In the genomic region with DNA sequence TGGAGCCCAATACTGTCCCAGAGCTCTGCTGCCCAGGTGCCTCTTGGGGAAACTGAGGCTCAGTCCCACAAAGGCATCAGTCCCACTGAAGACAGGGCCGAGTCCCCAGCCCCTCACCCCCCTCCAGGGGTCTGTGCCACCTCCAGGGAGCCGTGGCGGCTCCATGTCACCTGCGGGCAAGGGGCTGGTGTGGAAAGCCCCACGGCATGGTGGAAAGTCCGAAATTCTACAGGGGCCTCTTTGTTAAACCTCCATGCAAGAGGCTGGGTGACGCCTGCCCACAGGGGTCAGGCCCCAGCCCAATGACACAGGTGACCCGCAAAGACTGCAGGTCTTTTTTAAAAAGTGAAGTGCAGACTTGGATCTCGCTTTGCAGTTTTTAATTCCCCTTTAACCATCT, we compare ENCODE assay signal across 1 cellular context.
TF ChIP-seq lines count a peak whose summit lies in the region.

No MANE protein-coding gene starts in this region.

TF ChIP-seq in GM12878, 131 proteins besides CTCF, POLR2A, EP300 and RAD21 (continues in another document):
- TF ChIP-seq, protein P1, sequence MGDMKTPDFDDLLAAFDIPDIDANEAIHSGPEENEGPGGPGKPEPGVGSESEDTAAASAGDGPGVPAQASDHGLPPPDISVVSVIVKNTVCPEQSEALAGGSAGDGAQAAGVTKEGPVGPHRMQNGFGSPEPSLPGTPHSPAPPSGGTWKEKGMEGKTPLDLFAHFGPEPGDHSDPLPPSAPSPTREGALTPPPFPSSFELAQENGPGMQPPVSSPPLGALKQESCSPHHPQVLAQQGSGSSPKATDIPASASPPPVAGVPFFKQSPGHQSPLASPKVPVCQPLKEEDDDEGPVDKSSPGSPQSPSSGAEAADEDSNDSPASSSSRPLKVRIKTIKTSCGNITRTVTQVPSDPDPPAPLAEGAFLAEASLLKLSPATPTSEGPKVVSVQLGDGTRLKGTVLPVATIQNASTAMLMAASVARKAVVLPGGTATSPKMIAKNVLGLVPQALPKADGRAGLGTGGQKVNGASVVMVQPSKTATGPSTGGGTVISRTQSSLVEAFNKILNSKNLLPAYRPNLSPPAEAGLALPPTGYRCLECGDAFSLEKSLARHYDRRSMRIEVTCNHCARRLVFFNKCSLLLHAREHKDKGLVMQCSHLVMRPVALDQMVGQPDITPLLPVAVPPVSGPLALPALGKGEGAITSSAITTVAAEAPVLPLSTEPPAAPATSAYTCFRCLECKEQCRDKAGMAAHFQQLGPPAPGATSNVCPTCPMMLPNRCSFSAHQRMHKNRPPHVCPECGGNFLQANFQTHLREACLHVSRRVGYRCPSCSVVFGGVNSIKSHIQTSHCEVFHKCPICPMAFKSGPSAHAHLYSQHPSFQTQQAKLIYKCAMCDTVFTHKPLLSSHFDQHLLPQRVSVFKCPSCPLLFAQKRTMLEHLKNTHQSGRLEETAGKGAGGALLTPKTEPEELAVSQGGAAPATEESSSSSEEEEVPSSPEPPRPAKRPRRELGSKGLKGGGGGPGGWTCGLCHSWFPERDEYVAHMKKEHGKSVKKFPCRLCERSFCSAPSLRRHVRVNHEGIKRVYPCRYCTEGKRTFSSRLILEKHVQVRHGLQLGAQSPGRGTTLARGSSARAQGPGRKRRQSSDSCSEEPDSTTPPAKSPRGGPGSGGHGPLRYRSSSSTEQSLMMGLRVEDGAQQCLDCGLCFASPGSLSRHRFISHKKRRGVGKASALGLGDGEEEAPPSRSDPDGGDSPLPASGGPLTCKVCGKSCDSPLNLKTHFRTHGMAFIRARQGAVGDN (IDR thresholded peaks at IDR 0.05): 0 out of 2 replicates have a peak, but pooled peaks have one; percentile 65
- TF ChIP-seq, protein P2, sequence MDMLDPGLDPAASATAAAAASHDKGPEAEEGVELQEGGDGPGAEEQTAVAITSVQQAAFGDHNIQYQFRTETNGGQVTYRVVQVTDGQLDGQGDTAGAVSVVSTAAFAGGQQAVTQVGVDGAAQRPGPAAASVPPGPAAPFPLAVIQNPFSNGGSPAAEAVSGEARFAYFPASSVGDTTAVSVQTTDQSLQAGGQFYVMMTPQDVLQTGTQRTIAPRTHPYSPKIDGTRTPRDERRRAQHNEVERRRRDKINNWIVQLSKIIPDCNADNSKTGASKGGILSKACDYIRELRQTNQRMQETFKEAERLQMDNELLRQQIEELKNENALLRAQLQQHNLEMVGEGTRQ (IDR thresholded peaks at IDR 0.05; ENCODE audit: borderline replicate concordance, low read depth, low read length): no peak
- TF ChIP-seq NFXL1 (IDR thresholded peaks at IDR 0.05; ENCODE audit: borderline replicate concordance) (no peak), BHLHE40 (IDR thresholded peaks at IDR 0.05; ENCODE audit: borderline replicate concordance in 1 of 2, low read depth in 2 of 2, low read length in 1 of 2) (no peak), CHD2 (IDR thresholded peaks at IDR 0.05; ENCODE audit: borderline replicate concordance, low read depth, low read length) (no peak), CREM (IDR thresholded peaks at IDR 0.05; ENCODE audit: low read depth) (no peak), BRCA1 (IDR thresholded peaks at IDR 0.05; ENCODE audit: low read depth, low read length) (no peak), ATF7 (IDR thresholded peaks at IDR 0.05; ENCODE audit: low read depth) (no peak), CBX3 (IDR thresholded peaks at IDR 0.05; ENCODE audit: borderline replicate concordance, low read depth) (no peak), CBFB (IDR thresholded peaks at IDR 0.05; ENCODE audit: low read depth) (no peak), NFIC (IDR thresholded peaks at IDR 0.05; ENCODE audit: low read depth, low read length) (no peak), SMAD5 (IDR thresholded peaks at IDR 0.05; ENCODE audit: low read depth) (no peak), SRF (IDR thresholded peaks at IDR 0.05; ENCODE audit: low read depth in 2 of 2, low read length in 2 of 2) (no peak), PAX8 (IDR thresholded peaks at IDR 0.05) (no peak), YY1 (IDR thresholded peaks at IDR 0.05; ENCODE audit: low read depth, low read length) (no peak), SPI1 (IDR thresholded peaks at IDR 0.05; ENCODE audit: borderline replicate concordance, insufficient read depth, low read depth, low read length) (no peak), RB1 (IDR thresholded peaks at IDR 0.05; ENCODE audit: borderline replicate concordance) (no peak), RAD51 (IDR thresholded peaks at IDR 0.05) (no peak), ZNF384 (IDR thresholded peaks at IDR 0.05; ENCODE audit: borderline replicate concordance, low read depth, low read length) (no peak), POLR2AphosphoS5 (IDR thresholded peaks at IDR 0.05; ENCODE audit: low read length) (no peak), EZH2 (IDR thresholded peaks at IDR 0.05; ENCODE audit: borderline replicate concordance, control insufficient read depth, low read depth, low read length) (no peak), NBN (IDR thresholded peaks at IDR 0.05) (no peak), DPF2 (IDR thresholded peaks at IDR 0.05) (0 out of 2 replicates have a peak, but pooled peaks have one; percentile 33), NFYA (IDR thresholded peaks at IDR 0.05; ENCODE audit: borderline replicate concordance, low read depth, low read length) (no peak)
- TF ChIP-seq, protein P3, sequence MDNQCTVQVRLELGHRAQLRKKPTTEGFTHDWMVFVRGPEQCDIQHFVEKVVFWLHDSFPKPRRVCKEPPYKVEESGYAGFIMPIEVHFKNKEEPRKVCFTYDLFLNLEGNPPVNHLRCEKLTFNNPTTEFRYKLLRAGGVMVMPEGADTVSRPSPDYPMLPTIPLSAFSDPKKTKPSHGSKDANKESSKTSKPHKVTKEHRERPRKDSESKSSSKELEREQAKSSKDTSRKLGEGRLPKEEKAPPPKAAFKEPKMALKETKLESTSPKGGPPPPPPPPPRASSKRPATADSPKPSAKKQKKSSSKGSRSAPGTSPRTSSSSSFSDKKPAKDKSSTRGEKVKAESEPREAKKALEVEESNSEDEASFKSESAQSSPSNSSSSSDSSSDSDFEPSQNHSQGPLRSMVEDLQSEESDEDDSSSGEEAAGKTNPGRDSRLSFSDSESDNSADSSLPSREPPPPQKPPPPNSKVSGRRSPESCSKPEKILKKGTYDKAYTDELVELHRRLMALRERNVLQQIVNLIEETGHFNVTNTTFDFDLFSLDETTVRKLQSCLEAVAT (IDR thresholded peaks at IDR 0.05): no peak
- TF ChIP-seq, protein P4, sequence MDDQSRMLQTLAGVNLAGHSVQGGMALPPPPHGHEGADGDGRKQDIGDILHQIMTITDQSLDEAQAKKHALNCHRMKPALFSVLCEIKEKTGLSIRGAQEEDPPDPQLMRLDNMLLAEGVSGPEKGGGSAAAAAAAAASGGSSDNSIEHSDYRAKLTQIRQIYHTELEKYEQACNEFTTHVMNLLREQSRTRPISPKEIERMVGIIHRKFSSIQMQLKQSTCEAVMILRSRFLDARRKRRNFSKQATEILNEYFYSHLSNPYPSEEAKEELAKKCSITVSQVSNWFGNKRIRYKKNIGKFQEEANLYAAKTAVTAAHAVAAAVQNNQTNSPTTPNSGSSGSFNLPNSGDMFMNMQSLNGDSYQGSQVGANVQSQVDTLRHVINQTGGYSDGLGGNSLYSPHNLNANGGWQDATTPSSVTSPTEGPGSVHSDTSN (IDR thresholded peaks at IDR 0.05; ENCODE audit: insufficient replicate concordance, low read depth, low read length): no peak
- TF ChIP-seq, protein P5, sequence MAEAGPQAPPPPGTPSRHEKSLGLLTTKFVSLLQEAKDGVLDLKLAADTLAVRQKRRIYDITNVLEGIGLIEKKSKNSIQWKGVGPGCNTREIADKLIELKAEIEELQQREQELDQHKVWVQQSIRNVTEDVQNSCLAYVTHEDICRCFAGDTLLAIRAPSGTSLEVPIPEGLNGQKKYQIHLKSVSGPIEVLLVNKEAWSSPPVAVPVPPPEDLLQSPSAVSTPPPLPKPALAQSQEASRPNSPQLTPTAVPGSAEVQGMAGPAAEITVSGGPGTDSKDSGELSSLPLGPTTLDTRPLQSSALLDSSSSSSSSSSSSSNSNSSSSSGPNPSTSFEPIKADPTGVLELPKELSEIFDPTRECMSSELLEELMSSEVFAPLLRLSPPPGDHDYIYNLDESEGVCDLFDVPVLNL (IDR thresholded peaks at IDR 0.05; ENCODE audit: low read depth, low read length): no peak
- TF ChIP-seq, protein P6, sequence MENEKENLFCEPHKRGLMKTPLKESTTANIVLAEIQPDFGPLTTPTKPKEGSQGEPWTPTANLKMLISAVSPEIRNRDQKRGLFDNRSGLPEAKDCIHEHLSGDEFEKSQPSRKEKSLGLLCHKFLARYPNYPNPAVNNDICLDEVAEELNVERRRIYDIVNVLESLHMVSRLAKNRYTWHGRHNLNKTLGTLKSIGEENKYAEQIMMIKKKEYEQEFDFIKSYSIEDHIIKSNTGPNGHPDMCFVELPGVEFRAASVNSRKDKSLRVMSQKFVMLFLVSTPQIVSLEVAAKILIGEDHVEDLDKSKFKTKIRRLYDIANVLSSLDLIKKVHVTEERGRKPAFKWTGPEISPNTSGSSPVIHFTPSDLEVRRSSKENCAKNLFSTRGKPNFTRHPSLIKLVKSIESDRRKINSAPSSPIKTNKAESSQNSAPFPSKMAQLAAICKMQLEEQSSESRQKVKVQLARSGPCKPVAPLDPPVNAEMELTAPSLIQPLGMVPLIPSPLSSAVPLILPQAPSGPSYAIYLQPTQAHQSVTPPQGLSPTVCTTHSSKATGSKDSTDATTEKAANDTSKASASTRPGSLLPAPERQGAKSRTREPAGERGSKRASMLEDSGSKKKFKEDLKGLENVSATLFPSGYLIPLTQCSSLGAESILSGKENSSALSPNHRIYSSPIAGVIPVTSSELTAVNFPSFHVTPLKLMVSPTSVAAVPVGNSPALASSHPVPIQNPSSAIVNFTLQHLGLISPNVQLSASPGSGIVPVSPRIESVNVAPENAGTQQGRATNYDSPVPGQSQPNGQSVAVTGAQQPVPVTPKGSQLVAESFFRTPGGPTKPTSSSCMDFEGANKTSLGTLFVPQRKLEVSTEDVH (IDR thresholded peaks at IDR 0.05; ENCODE audit: low read depth, partially characterized antibody): no peak
- TF ChIP-seq, protein P7, sequence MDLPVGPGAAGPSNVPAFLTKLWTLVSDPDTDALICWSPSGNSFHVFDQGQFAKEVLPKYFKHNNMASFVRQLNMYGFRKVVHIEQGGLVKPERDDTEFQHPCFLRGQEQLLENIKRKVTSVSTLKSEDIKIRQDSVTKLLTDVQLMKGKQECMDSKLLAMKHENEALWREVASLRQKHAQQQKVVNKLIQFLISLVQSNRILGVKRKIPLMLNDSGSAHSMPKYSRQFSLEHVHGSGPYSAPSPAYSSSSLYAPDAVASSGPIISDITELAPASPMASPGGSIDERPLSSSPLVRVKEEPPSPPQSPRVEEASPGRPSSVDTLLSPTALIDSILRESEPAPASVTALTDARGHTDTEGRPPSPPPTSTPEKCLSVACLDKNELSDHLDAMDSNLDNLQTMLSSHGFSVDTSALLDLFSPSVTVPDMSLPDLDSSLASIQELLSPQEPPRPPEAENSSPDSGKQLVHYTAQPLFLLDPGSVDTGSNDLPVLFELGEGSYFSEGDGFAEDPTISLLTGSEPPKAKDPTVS (IDR thresholded peaks at IDR 0.05; ENCODE audit: low read depth, low read length): no peak
- TF ChIP-seq, protein P8, sequence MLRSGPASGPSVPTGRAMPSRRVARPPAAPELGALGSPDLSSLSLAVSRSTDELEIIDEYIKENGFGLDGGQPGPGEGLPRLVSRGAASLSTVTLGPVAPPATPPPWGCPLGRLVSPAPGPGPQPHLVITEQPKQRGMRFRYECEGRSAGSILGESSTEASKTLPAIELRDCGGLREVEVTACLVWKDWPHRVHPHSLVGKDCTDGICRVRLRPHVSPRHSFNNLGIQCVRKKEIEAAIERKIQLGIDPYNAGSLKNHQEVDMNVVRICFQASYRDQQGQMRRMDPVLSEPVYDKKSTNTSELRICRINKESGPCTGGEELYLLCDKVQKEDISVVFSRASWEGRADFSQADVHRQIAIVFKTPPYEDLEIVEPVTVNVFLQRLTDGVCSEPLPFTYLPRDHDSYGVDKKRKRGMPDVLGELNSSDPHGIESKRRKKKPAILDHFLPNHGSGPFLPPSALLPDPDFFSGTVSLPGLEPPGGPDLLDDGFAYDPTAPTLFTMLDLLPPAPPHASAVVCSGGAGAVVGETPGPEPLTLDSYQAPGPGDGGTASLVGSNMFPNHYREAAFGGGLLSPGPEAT (IDR thresholded peaks at IDR 0.05; ENCODE audit: low read depth): peak; percentile 69; the same call in 1 of the 2 replicates
- TF ChIP-seq, protein P9, sequence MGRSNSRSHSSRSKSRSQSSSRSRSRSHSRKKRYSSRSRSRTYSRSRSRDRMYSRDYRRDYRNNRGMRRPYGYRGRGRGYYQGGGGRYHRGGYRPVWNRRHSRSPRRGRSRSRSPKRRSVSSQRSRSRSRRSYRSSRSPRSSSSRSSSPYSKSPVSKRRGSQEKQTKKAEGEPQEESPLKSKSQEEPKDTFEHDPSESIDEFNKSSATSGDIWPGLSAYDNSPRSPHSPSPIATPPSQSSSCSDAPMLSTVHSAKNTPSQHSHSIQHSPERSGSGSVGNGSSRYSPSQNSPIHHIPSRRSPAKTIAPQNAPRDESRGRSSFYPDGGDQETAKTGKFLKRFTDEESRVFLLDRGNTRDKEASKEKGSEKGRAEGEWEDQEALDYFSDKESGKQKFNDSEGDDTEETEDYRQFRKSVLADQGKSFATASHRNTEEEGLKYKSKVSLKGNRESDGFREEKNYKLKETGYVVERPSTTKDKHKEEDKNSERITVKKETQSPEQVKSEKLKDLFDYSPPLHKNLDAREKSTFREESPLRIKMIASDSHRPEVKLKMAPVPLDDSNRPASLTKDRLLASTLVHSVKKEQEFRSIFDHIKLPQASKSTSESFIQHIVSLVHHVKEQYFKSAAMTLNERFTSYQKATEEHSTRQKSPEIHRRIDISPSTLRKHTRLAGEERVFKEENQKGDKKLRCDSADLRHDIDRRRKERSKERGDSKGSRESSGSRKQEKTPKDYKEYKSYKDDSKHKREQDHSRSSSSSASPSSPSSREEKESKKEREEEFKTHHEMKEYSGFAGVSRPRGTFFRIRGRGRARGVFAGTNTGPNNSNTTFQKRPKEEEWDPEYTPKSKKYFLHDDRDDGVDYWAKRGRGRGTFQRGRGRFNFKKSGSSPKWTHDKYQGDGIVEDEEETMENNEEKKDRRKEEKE (IDR thresholded peaks at IDR 0.05): no peak
- TF ChIP-seq, protein P10, sequence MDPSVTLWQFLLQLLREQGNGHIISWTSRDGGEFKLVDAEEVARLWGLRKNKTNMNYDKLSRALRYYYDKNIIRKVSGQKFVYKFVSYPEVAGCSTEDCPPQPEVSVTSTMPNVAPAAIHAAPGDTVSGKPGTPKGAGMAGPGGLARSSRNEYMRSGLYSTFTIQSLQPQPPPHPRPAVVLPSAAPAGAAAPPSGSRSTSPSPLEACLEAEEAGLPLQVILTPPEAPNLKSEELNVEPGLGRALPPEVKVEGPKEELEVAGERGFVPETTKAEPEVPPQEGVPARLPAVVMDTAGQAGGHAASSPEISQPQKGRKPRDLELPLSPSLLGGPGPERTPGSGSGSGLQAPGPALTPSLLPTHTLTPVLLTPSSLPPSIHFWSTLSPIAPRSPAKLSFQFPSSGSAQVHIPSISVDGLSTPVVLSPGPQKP (IDR thresholded peaks at IDR 0.05; ENCODE audit: low read depth, low read length): no peak
